In genomic region chr6:117304446-117304845, GRCh38 we compare ENCODE assay signal across 35 cellular contexts. TPM values are rescaled to one million over a fixed set of nuclear protein-coding genes. Genes with fewer than 3 reads are reported as not detected.
"Had no signal": no experiment of that assay in that cellular context is flagged by ENCODE, and none has a peak within 500 bp of the region (broad histone marks: within the 10 kb centered on the region; RNA-seq: fewer than 3 reads in every experiment).

No MANE protein-coding gene starts in this region.

- H3K36me3 Mint-ChIP-seq: activated CD4-positive, alpha-beta memory T cell treated with anti-CD3 and anti-CD28 coated beads for 36 hours; activated CD8-positive, alpha-beta memory T cell treated with anti-CD3 and anti-CD28 coated beads, Interleukin-2, amount 10 ng/mL, durations not matched to agents 7 days and 5 days; activated naive CD4-positive, alpha-beta T cell treated with anti-CD3 and anti-CD28 coated beads, Interleukin-2, amount 10 ng/mL, durations not matched to agents 7 days and 5 days; activated naive CD8-positive, alpha-beta T cell; brain; T-cell had no signal

- H3K27me3 Mint-ChIP-seq: activated B cell treated with CpG ODN at 0.5 μM for 24 hours; activated CD4-positive, alpha-beta memory T cell treated with anti-CD3 and anti-CD28 coated beads for 36 hours; activated naive CD4-positive, alpha-beta T cell treated with anti-CD3 and anti-CD28 coated beads, Interleukin-2, amount 10 ng/mL, durations not matched to agents 7 days and 5 days had no signal

- DNase-seq: activated B cell treated with CpG ODN at 0.5 μM for 24 hours; activated CD4-positive, alpha-beta memory T cell treated with anti-CD3 and anti-CD28 coated beads for 36 hours; activated CD4-positive, alpha-beta T cell treated with anti-CD3 and anti-CD28 coated beads for 4 hours; activated CD4-positive, alpha-beta T cell treated with anti-CD3 and anti-CD28 coated beads, Interleukin-2, amount 50 U/mL, for 1 hour; activated CD4-positive, CD25-positive, alpha-beta regulatory T cell treated with anti-CD3 and anti-CD28 coated beads, Interleukin-2, amount 50 U/mL, for 72 hours; activated CD8-positive, alpha-beta memory T cell treated with anti-CD3 and anti-CD28 coated beads for 24 hours; activated CD8-positive, alpha-beta memory T cell treated with anti-CD3 and anti-CD28 coated beads, Interleukin-2, amount 10 ng/mL, durations not matched to agents 7 days and 5 days; activated CD8-positive, alpha-beta memory T cell treated with anti-CD3 and anti-CD28 coated beads, Interleukin-2, amount 50 U/mL, for 48 hours; activated effector memory CD4-positive, alpha-beta T cell treated with Interleukin-2 at 50 U/mL for 16 hours; activated naive CD4-positive, alpha-beta T cell treated with anti-CD3 and anti-CD28 coated beads, Interleukin-2, amount 10 ng/mL, durations not matched to agents 7 days and 5 days; activated naive CD8-positive, alpha-beta T cell treated with anti-CD3 and anti-CD28 coated beads, Interleukin-2, amount 50 U/mL, for 24 hours; activated T-cell treated with anti-CD3 and anti-CD28 coated beads, Interleukin-2, amount 50 U/mL, for 48 hours; anterior cingulate cortex; caudate nucleus; cerebellar nuclear complex; NCI-H1105; NCI-H1417 treated with DMSO at 0.1 percent for 48 hours; NCI-H187 treated with DMSO at 0.1 percent for 48 hours; NCI-H2081 treated with DMSO at 0.1 percent for 48 hours; NCI-H226; NCI-H446 treated with DMSO at 0.1 percent for 48 hours; NCI-H524; NK-92 treated with Interleukin-12 subunit alpha and Interleukin-12 subunit beta, amount 100 ng/mL, for 24 hours; PC-9; SIG-M5; T-cell; T-helper 17 cell had no signal

- H3K4me3 Mint-ChIP-seq: activated B cell treated with CpG ODN at 0.5 μM for 24 hours; activated CD4-positive, alpha-beta memory T cell treated with anti-CD3 and anti-CD28 coated beads for 36 hours; activated CD8-positive, alpha-beta memory T cell treated with anti-CD3 and anti-CD28 coated beads, Interleukin-2, amount 10 ng/mL, durations not matched to agents 7 days and 5 days; activated naive CD4-positive, alpha-beta T cell treated with anti-CD3 and anti-CD28 coated beads, Interleukin-2, amount 10 ng/mL, durations not matched to agents 7 days and 5 days; activated naive CD8-positive, alpha-beta T cell; activated naive CD8-positive, alpha-beta T cell treated with anti-CD3 and anti-CD28 coated beads, Interleukin-2, amount 50 U/mL, for 24 hours; brain; T-cell; T-helper 17 cell had no signal

- H3K4me1 Mint-ChIP-seq: activated B cell treated with CpG ODN at 0.5 μM for 24 hours; activated CD8-positive, alpha-beta memory T cell treated with anti-CD3 and anti-CD28 coated beads, Interleukin-2, amount 10 ng/mL, durations not matched to agents 7 days and 5 days; activated naive CD4-positive, alpha-beta T cell treated with anti-CD3 and anti-CD28 coated beads, Interleukin-2, amount 10 ng/mL, durations not matched to agents 7 days and 5 days; activated naive CD8-positive, alpha-beta T cell treated with anti-CD3 and anti-CD28 coated beads, Interleukin-2, amount 50 U/mL, for 24 hours; brain; T-cell; T-helper 17 cell had no signal

- ATAC-seq: activated CD8-positive, alpha-beta memory T cell treated with anti-CD3 and anti-CD28 coated beads, Interleukin-2, amount 10 ng/mL, durations not matched to agents 7 days and 5 days; activated naive CD8-positive, alpha-beta T cell treated with anti-CD3 and anti-CD28 coated beads, Interleukin-2, amount 50 U/mL, for 24 hours; Right ventricle myocardium inferior; SK-N-SH treated with all-trans-retinoic acid at 6 μM for 48 hours; T-cell; T-helper 17 cell had no signal

- H3K27ac ChIP-seq: PC-9, RWPE1, VCaP had no signal

- H3K9me3 Mint-ChIP-seq: activated B cell treated with CpG ODN at 0.5 μM for 24 hours; activated CD4-positive, alpha-beta memory T cell treated with anti-CD3 and anti-CD28 coated beads for 36 hours; activated naive CD4-positive, alpha-beta T cell treated with anti-CD3 and anti-CD28 coated beads, Interleukin-2, amount 10 ng/mL, durations not matched to agents 7 days and 5 days; activated naive CD8-positive, alpha-beta T cell treated with anti-CD3 and anti-CD28 coated beads, Interleukin-2, amount 50 U/mL, for 24 hours; brain; T-cell had no signal

- H3K4me3 ChIP-seq: PC-9 had no signal

- H3K27ac Mint-ChIP-seq: activated B cell treated with CpG ODN at 0.5 μM for 24 hours; activated CD4-positive, alpha-beta memory T cell treated with anti-CD3 and anti-CD28 coated beads for 36 hours; activated CD8-positive, alpha-beta memory T cell treated with anti-CD3 and anti-CD28 coated beads, Interleukin-2, amount 10 ng/mL, durations not matched to agents 7 days and 5 days; activated naive CD4-positive, alpha-beta T cell treated with anti-CD3 and anti-CD28 coated beads, Interleukin-2, amount 10 ng/mL, durations not matched to agents 7 days and 5 days; activated naive CD8-positive, alpha-beta T cell; activated naive CD8-positive, alpha-beta T cell treated with anti-CD3 and anti-CD28 coated beads, Interleukin-2, amount 50 U/mL, for 24 hours; brain; T-cell; T-helper 17 cell had no signal

RNA-seq across cellular contexts. Expression of gene VGLL2, which starts 39.1 kb away (rescaled TPM):
- total RNA-seq: activated B cell treated with CpG ODN at 0.5 μM for 24 hours; activated CD4-positive, alpha-beta memory T cell treated with anti-CD3 and anti-CD28 coated beads for 36 hours; activated CD8-positive, alpha-beta memory T cell treated with anti-CD3 and anti-CD28 coated beads, Interleukin-2, amount 10 ng/mL, durations not matched to agents 7 days and 5 days; bronchial epithelial cell; PC-9; Right ventricle myocardium inferior; SK-MEL-5; T-cell; T-helper 17 cell had no signal
